8 cellular contexts compared by ENCODE assay signal in genomic region chr5:128674837-128675446, GRCh38.
DNase-seq lines count a peak whose midpoint lies in the region; ATAC-seq and TF ChIP-seq lines count a peak whose summit lies in the region.

No MANE protein-coding gene starts in this region.

- no peak overlapping the region for H3K4me3 Mint-ChIP-seq in activated naive CD4-positive, alpha-beta T cell treated with anti-CD3 and anti-CD28 coated beads, Interleukin-2, amount 10 ng/mL, durations not matched to agents 7 days and 5 days

- H3K4me1 ChIP-seq in thyroid gland = no peaks in the 10 kb centered on the region

- H3K27me3 Mint-ChIP-seq in activated naive CD4-positive, alpha-beta T cell treated with anti-CD3 and anti-CD28 coated beads, Interleukin-2, amount 10 ng/mL, durations not matched to agents 7 days and 5 days = no peaks in the 10 kb centered on the region

- peak in 4 of 6 experiments; percentile 20 to 47 (median 24) for TF ChIP-seq CTCF in thyroid gland (IDR thresholded peaks at IDR 0.05)

- intact Hi-C loops in thyroid gland (cut with DNase I) = no loop called here

- peak; percentile 41 for DNase-seq in COLO668 (lab: John Stamatoyannopoulos, UW; ENCODE audit: unreplicated experiment)
- DNase-seq in NCI-H345 treated with DMSO at 0.1 percent for 48 hours (lab: John Stamatoyannopoulos, UW; ENCODE audit: unreplicated experiment) = peak; percentile 8
- peak; percentile 50 for DNase-seq in activated naive CD4-positive, alpha-beta T cell treated with anti-CD3 and anti-CD28 coated beads, Interleukin-2, amount 10 ng/mL, durations not matched to agents 7 days and 5 days
- peak; percentile 58 for DNase-seq in iPS-NIHi7 (ENCODE audit: extremely low spot score)
- peak; percentile 14 to 17 for DNase-seq in thyroid gland
- no peak for DNase-seq in cerebellum (ENCODE audit: low spot score)

- no peaks in the 10 kb centered on the region for H3K27me3 ChIP-seq in thyroid gland

- H3K4me1 Mint-ChIP-seq in activated naive CD4-positive, alpha-beta T cell treated with anti-CD3 and anti-CD28 coated beads, Interleukin-2, amount 10 ng/mL, durations not matched to agents 7 days and 5 days = no peaks in the 10 kb centered on the region

- TF ChIP-seq POLR2A in thyroid gland (IDR thresholded peaks at IDR 0.05) = no peak

- no peaks in the 10 kb centered on the region for H3K9me3 Mint-ChIP-seq in activated naive CD4-positive, alpha-beta T cell treated with anti-CD3 and anti-CD28 coated beads, Interleukin-2, amount 10 ng/mL, durations not matched to agents 7 days and 5 days

- CTCF ChIA-PET in activated naive CD4-positive, alpha-beta T cell treated with anti-CD3 and anti-CD28 coated beads, Interleukin-2, amount 10 ng/mL, durations not matched to agents 7 days and 5 days (lab: Charles Lee) = interaction anchor here (0.9 to 1.9 kb wide), 4 partner anchors 21 to 1111 kb away, joined by 3 to 10 read pairs (median 4); no protein-coding TSS in a partner anchor

- H3K27ac Mint-ChIP-seq in activated naive CD4-positive, alpha-beta T cell treated with anti-CD3 and anti-CD28 coated beads, Interleukin-2, amount 10 ng/mL, durations not matched to agents 7 days and 5 days = no peak overlapping the region

- no peaks in the 10 kb centered on the region for H3K36me3 Mint-ChIP-seq in activated naive CD4-positive, alpha-beta T cell treated with anti-CD3 and anti-CD28 coated beads, Interleukin-2, amount 10 ng/mL, durations not matched to agents 7 days and 5 days

- H3K9me3 ChIP-seq in thyroid gland = no peaks in the 10 kb centered on the region

- no peak overlapping the region for H3K27ac ChIP-seq in thyroid gland

- 61 to 64% methylated on average over 3 of the region's 3 CpGs for WGBS in thyroid gland, 2 donors

- peak; percentile 84 for ATAC-seq in GM18867 (IDR thresholded peaks at IDR 0.05; ENCODE audit: unreplicated experiment)
- ATAC-seq in HG02970 (IDR thresholded peaks at IDR 0.05; ENCODE audit: low FRiP score, unreplicated experiment) = peak; percentile 90

- no peak overlapping the region for H3K4me3 ChIP-seq in thyroid gland (replicated peaks in 1 of 3)

- no peaks in the 10 kb centered on the region for H3K36me3 ChIP-seq in thyroid gland
